33 cellular contexts compared by ENCODE assay signal in the genomic region with DNA sequence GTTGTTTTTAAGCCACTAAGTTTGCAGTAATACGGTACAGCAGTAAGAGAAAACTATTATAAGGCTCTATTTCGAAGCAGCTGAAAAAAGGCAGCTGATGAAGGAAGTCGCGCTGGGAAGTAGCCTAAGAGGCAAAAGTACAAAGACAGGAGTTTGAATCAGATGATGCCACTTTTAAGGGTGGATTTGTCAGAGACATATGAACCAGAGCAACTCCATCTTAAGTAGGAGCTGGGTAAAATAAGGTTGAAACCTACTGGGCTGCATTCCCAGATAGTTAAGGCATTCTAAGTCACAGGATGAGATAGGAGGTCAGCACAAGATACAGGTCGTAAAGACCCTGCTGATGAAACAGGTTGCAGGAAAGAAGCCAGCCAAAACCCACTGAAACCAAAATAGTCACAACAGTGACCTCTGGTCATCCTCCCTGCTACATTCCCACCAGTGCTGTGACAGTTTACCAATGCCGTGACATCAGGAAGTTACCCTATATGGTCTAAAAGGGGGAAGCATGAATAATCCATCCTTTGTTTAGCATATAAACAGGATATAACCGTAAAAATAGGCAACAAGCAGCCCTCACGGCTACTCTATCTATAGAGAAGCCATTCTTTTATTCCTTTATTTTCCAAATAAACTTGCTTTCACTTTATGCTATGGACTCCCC.
"Had no signal": no experiment of that assay in that cellular context is flagged by ENCODE, and none has a peak within 500 bp of the region (broad histone marks: within the 10 kb centered on the region; RNA-seq: fewer than 3 reads in every experiment).

No MANE protein-coding gene starts in this region.

- H3K9me3 Mint-ChIP-seq: activated CD4-positive, alpha-beta T cell treated with anti-CD3 and anti-CD28 coated beads, Interleukin-2, amount 10 ng/mL, durations not matched to agents 24 days and 14 days; activated naive CD4-positive, alpha-beta T cell treated with anti-CD3 and anti-CD28 coated beads, Interleukin-2, amount 10 ng/mL, durations not matched to agents 7 days and 5 days; activated naive CD8-positive, alpha-beta T cell treated with anti-CD3 and anti-CD28 coated beads, Interleukin-2, amount 10 ng/mL, durations not matched to agents 7 days and 5 days had no signal

- H3K4me1 Mint-ChIP-seq: activated CD4-positive, alpha-beta T cell treated with anti-CD3 and anti-CD28 coated beads, Interleukin-2, amount 10 ng/mL, durations not matched to agents 24 days and 14 days; activated naive CD4-positive, alpha-beta T cell treated with anti-CD3 and anti-CD28 coated beads, Interleukin-2, amount 10 ng/mL, durations not matched to agents 7 days and 5 days; naive B cell; stimulated activated naive B cell treated with anti-CD40 and anti-IgM and Interleukin-4, amounts not matched to agents 10 μg/mL and 1 μg/mL and 100 μg/mL, for 72 hours had no signal

- H3K9me3 ChIP-seq: ascending aorta, colonic mucosa, pancreas, psoas muscle, sigmoid colon, thyroid gland, upper lobe of left lung had no signal

- DNase-seq: activated CD4-positive, alpha-beta memory T cell treated with anti-CD3 and anti-CD28 coated beads for 36 hours; activated CD4-positive, alpha-beta T cell treated with anti-CD3 and anti-CD28 coated beads, Interleukin-2, amount 10 ng/mL, durations not matched to agents 24 days and 14 days; activated CD4-positive, CD25-positive, alpha-beta regulatory T cell treated with anti-CD3 and anti-CD28 coated beads, Interleukin-2, amount 50 U/mL, for 72 hours; activated CD8-positive, alpha-beta memory T cell treated with anti-CD3 and anti-CD28 coated beads, Interleukin-2, amount 50 U/mL, for 48 hours; activated gamma-delta T cell; activated naive CD4-positive, alpha-beta T cell treated with anti-CD3 and anti-CD28 coated beads, Interleukin-2, amount 10 ng/mL, durations not matched to agents 7 days and 5 days; activated naive CD8-positive, alpha-beta T cell treated with anti-CD3 and anti-CD28 coated beads, Interleukin-2, amount 10 ng/mL, durations not matched to agents 7 days and 5 days; activated T-cell treated with anti-CD3 and anti-CD28 coated beads, Interleukin-2, amount 50 U/mL, for 24 hours; cerebellar nuclear complex; colonic mucosa; dorsolateral prefrontal cortex; effector memory CD4-positive, alpha-beta T cell; heart left ventricle; hypothalamus; immature natural killer cell; kidney; left colon; naive B cell; nephron progenitor cell; pancreas; psoas muscle; sigmoid colon; small intestine; stimulated activated CD4-positive, alpha-beta T cell treated with anti-CD3 and anti-CD28 coated beads, Interleukin-4, amount 100 ng/mL, for 24 hours; stimulated activated naive B cell treated with anti-CD40 and anti-IgM and Interleukin-4, amounts not matched to agents 10 μg/mL and 1 μg/mL and 100 μg/mL, for 72 hours; stomach; thyroid gland; upper lobe of left lung had no signal

- H3K27me3 Mint-ChIP-seq: brain had no signal

- H3K27ac ChIP-seq: ascending aorta, cardiac muscle cell, colonic mucosa, dorsolateral prefrontal cortex, heart left ventricle, pancreas, psoas muscle, sigmoid colon, stomach, thyroid gland, upper lobe of left lung had no signal

- H3K36me3 ChIP-seq: ascending aorta, cardiac muscle cell, colonic mucosa, heart left ventricle, pancreas, sigmoid colon, stomach, thyroid gland, upper lobe of left lung had no signal

- ATAC-seq: heart left ventricle; left colon; psoas muscle; stimulated activated naive B cell treated with anti-CD40 and anti-IgM and Interleukin-4, amounts not matched to agents 10 μg/mL and 1 μg/mL and 100 μg/mL, for 72 hours had no signal

- FAIRE-seq: kidney, pancreas, small intestine, TTC549 had no signal

- H3K27ac Mint-ChIP-seq: activated CD4-positive, alpha-beta memory T cell treated with anti-CD3 and anti-CD28 coated beads for 36 hours; activated CD4-positive, alpha-beta T cell treated with anti-CD3 and anti-CD28 coated beads, Interleukin-2, amount 10 ng/mL, durations not matched to agents 24 days and 14 days; activated naive CD4-positive, alpha-beta T cell treated with anti-CD3 and anti-CD28 coated beads, Interleukin-2, amount 10 ng/mL, durations not matched to agents 7 days and 5 days; activated naive CD8-positive, alpha-beta T cell treated with anti-CD3 and anti-CD28 coated beads, Interleukin-2, amount 10 ng/mL, durations not matched to agents 7 days and 5 days; activated T-cell treated with anti-CD3 and anti-CD28 coated beads, Interleukin-2, amount 50 U/mL, for 24 hours; immature natural killer cell; mesothelial cell of epicardium; nephron progenitor cell; stimulated activated naive B cell treated with anti-CD40 and anti-IgM and Interleukin-4, amounts not matched to agents 10 μg/mL and 1 μg/mL and 100 μg/mL, for 72 hours had no signal

- H3K4me1 ChIP-seq: ascending aorta, colonic mucosa, sigmoid colon, stomach, thyroid gland, upper lobe of left lung had no signal

- H3K4me3 ChIP-seq: ascending aorta, cardiac muscle cell, colonic mucosa, dorsolateral prefrontal cortex, heart left ventricle, pancreas, psoas muscle, sigmoid colon, stomach, thyroid gland, upper lobe of left lung had no signal

- H3K27me3 ChIP-seq: ascending aorta, cardiac muscle cell, colonic mucosa, dorsolateral prefrontal cortex, heart left ventricle, pancreas, sigmoid colon, stomach, thyroid gland, upper lobe of left lung had no signal

- H3K4me3 Mint-ChIP-seq: activated CD4-positive, alpha-beta memory T cell treated with anti-CD3 and anti-CD28 coated beads for 36 hours; activated CD4-positive, alpha-beta T cell treated with anti-CD3 and anti-CD28 coated beads, Interleukin-2, amount 10 ng/mL, durations not matched to agents 24 days and 14 days; activated naive CD4-positive, alpha-beta T cell treated with anti-CD3 and anti-CD28 coated beads, Interleukin-2, amount 10 ng/mL, durations not matched to agents 7 days and 5 days; activated naive CD8-positive, alpha-beta T cell treated with anti-CD3 and anti-CD28 coated beads, Interleukin-2, amount 10 ng/mL, durations not matched to agents 7 days and 5 days; activated T-cell treated with anti-CD3 and anti-CD28 coated beads, Interleukin-2, amount 50 U/mL, for 24 hours; brain; immature natural killer cell; mesothelial cell of epicardium; naive B cell; nephron progenitor cell; stimulated activated naive B cell treated with anti-CD40 and anti-IgM and Interleukin-4, amounts not matched to agents 10 μg/mL and 1 μg/mL and 100 μg/mL, for 72 hours had no signal

- H3K36me3 Mint-ChIP-seq: activated CD4-positive, alpha-beta memory T cell treated with anti-CD3 and anti-CD28 coated beads for 36 hours; activated naive CD4-positive, alpha-beta T cell treated with anti-CD3 and anti-CD28 coated beads, Interleukin-2, amount 10 ng/mL, durations not matched to agents 7 days and 5 days; activated naive CD8-positive, alpha-beta T cell treated with anti-CD3 and anti-CD28 coated beads, Interleukin-2, amount 10 ng/mL, durations not matched to agents 7 days and 5 days; naive B cell; stimulated activated naive B cell treated with anti-CD40 and anti-IgM and Interleukin-4, amounts not matched to agents 10 μg/mL and 1 μg/mL and 100 μg/mL, for 72 hours had no signal
